ENCODE assay signal across 20 cellular contexts in genomic region chr20:60553095-60553494, GRCh38.
"Had no signal": no experiment of that assay in that cellular context is flagged by ENCODE, and none has a peak within 500 bp of the region (broad histone marks: within the 10 kb centered on the region; RNA-seq: fewer than 3 reads in every experiment).

No MANE protein-coding gene starts in this region.

- H3K27ac ChIP-seq: gastrocnemius medialis, heart right ventricle, neutrophil, psoas muscle, spleen, testis, transverse colon had no signal

- H3K9me3 ChIP-seq: gastrocnemius medialis, heart right ventricle, neutrophil, psoas muscle, spleen, testis, transverse colon had no signal

- H3K4me3 ChIP-seq: gastrocnemius medialis, heart right ventricle, psoas muscle, spleen, testis, transverse colon had no signal

- H3K36me3 ChIP-seq: gastrocnemius medialis, heart right ventricle, neutrophil, spleen, transverse colon had no signal

- DNase-seq: effector memory CD4-positive, alpha-beta T cell; gastrocnemius medialis; heart right ventricle; hypothalamus; kidney glomerular epithelial cell; naive thymus-derived CD4-positive, alpha-beta T cell; nephron progenitor cell; psoas muscle; retina; spleen; stimulated activated CD4-positive, alpha-beta T cell treated with anti-CD3 and anti-CD28 coated beads, Interleukin-15, amount 100 ng/mL, for 24 hours; stimulated activated CD4-positive, alpha-beta T cell treated with anti-CD3 and anti-CD28 coated beads, Interleukin-1b, Interleukin-23, amount 100 ng/mL, for 48 hours; stimulated activated CD4-positive, alpha-beta T cell treated with anti-CD3 and anti-CD28 coated beads, Interleukin-4, amount 100 ng/mL, for 24 hours; stimulated activated naive CD8-positive, alpha-beta T cell treated with anti-CD3 and anti-CD28 coated beads, Interleukin-15, amount 100 ng/mL, for 72 hours; testis; transverse colon had no signal

- H3K27me3 ChIP-seq: gastrocnemius medialis, testis, transverse colon had no signal

- ATAC-seq: esophagus mucosa; gastrocnemius medialis; heart right ventricle; naive thymus-derived CD4-positive, alpha-beta T cell; psoas muscle; sciatic nerve; stimulated activated memory B cell treated with anti-CD40 and anti-IgM and Interleukin-4, amounts not matched to agents 10 μg/mL and 1 μg/mL and 100 μg/mL, for 72 hours; stimulated activated naive CD8-positive, alpha-beta T cell treated with anti-CD3 and anti-CD28 coated beads, Interleukin-15, amount 100 ng/mL, for 72 hours had no signal
